In genomic region chr14:31449971-31450610, GRCh38 we compare ENCODE assay signal across 8 cellular contexts. TPM values are rescaled to one million over a fixed set of nuclear protein-coding genes. Genes with fewer than 3 reads are reported as not detected.
DNase-seq lines count a peak whose midpoint lies in the region; ATAC-seq and TF ChIP-seq lines count a peak whose summit lies in the region.

No MANE protein-coding gene starts in this region.

- TF ChIP-seq CTCF in WI38 (IDR thresholded peaks at IDR 0.05; ENCODE audit: low read depth, low read length) = peak; percentile 29; the same call in 1 of the 2 replicates
- TF ChIP-seq CTCF in right atrium auricular region (IDR thresholded peaks at IDR 0.05) = peak; percentile 48 to 71
- peak; percentile 60 to 70 for TF ChIP-seq CTCF in tibial artery (IDR thresholded peaks at IDR 0.05)

- H3K27me3 Mint-ChIP-seq in stimulated activated naive CD8-positive, alpha-beta T cell treated with anti-CD3 and anti-CD28 coated beads, Interleukin-15, amount 100 ng/mL, for 72 hours = no peaks in the 10 kb centered on the region

- intact Hi-C loops in tibial artery (cut with DNase I; ENCODE audit: low total_unique reads) = no loop called here

- ATAC-seq in GM18519 (IDR thresholded peaks at IDR 0.05; ENCODE audit: low FRiP score, unreplicated experiment) (peak; percentile 50), GM21825 (IDR thresholded peaks at IDR 0.05; ENCODE audit: unreplicated experiment) (no peak)
- no peak for ATAC-seq in stimulated activated naive CD8-positive, alpha-beta T cell treated with anti-CD3 and anti-CD28 coated beads, Interleukin-15, amount 100 ng/mL, for 72 hours

- peaks cover 23% of the 10 kb centered on the region for H3K36me3 ChIP-seq in right atrium auricular region
- H3K36me3 ChIP-seq in tibial artery = peaks cover 8 to 29% (median 14%) of the 10 kb centered on the region in 3 donors

- H3K4me3 Mint-ChIP-seq in stimulated activated naive CD8-positive, alpha-beta T cell treated with anti-CD3 and anti-CD28 coated beads, Interleukin-15, amount 100 ng/mL, for 72 hours = no peak overlapping the region

- H3K27ac ChIP-seq in right atrium auricular region (peak overlapping the region in 1 of 2 donors; percentile 4), tibial artery (no peak overlapping the region)

- H3K9me3 Mint-ChIP-seq in stimulated activated naive CD8-positive, alpha-beta T cell treated with anti-CD3 and anti-CD28 coated beads, Interleukin-15, amount 100 ng/mL, for 72 hours = no peaks in the 10 kb centered on the region

- H3K9me3 ChIP-seq in right atrium auricular region = no peaks in the 10 kb centered on the region
- H3K9me3 ChIP-seq in tibial artery = no peaks in the 10 kb centered on the region

- peaks cover 5% of the 10 kb centered on the region for H3K4me1 Mint-ChIP-seq in stimulated activated naive CD8-positive, alpha-beta T cell treated with anti-CD3 and anti-CD28 coated beads, Interleukin-15, amount 100 ng/mL, for 72 hours

- no peaks in the 10 kb centered on the region for H3K4me1 ChIP-seq in right atrium auricular region
- peaks cover 0 to 11% (median 6%) of the 10 kb centered on the region in 4 donors for H3K4me1 ChIP-seq in tibial artery

- H3K27ac Mint-ChIP-seq in stimulated activated naive CD8-positive, alpha-beta T cell treated with anti-CD3 and anti-CD28 coated beads, Interleukin-15, amount 100 ng/mL, for 72 hours = no peak overlapping the region

- H3K4me3 ChIP-seq in WI38 (ENCODE audit: low read depth, low read length) = no peak overlapping the region
- H3K4me3 ChIP-seq in right atrium auricular region = no peak overlapping the region
- no peak overlapping the region for H3K4me3 ChIP-seq in tibial artery

- H3K27me3 ChIP-seq in right atrium auricular region (no peaks in the 10 kb centered on the region), tibial artery (no peaks in the 10 kb centered on the region)

- peak; percentile 56 to 71 for DNase-seq in AML-193 (lab: John Stamatoyannopoulos, UW)
- peak; percentile 15 for DNase-seq in MV-4-11 (lab: John Stamatoyannopoulos, UW)
- no peak for DNase-seq in right atrium auricular region (ENCODE audit: low spot score)
- no peak for DNase-seq in tibial artery
- no peak for DNase-seq in stimulated activated naive CD8-positive, alpha-beta T cell treated with anti-CD3 and anti-CD28 coated beads, Interleukin-15, amount 100 ng/mL, for 72 hours

RNA-seq across cellular contexts. Expression of gene DTD2, which starts 7.2 kb away (rescaled TPM):
- total RNA-seq in right atrium auricular region = 10 to 100 TPM; 10.5 to 18.3 TPM

RNA-seq across cellular contexts. Expression of gene HEATR5A, which starts 29.7 kb away (rescaled TPM):
- 10 to 100 TPM; 29.0 to 29.3 TPM for total RNA-seq in right atrium auricular region

RNA-seq across cellular contexts. Expression of gene GPR33, which starts 37.7 kb away (rescaled TPM):
- not detected for total RNA-seq in right atrium auricular region

Comparison
In these comparisons a context has a peak if more than half of its experiments do, and no peak if none do; other contexts are left out.
1. DNase-seq: peak in AML-193 (2 of 2) and MV-4-11 (single experiment); none in right atrium auricular region (single experiment), tibial artery (0 of 2) and stimulated activated naive CD8-positive, alpha-beta T cell treated with anti-CD3 and anti-CD28 coated beads, Interleukin-15, amount 100 ng/mL, for 72 hours (0 of 2).
2. Peak in every context shown above with its lines, with median percentiles within 50 percentile points of each other: CTCF ChIP-seq.